In the genomic region with DNA sequence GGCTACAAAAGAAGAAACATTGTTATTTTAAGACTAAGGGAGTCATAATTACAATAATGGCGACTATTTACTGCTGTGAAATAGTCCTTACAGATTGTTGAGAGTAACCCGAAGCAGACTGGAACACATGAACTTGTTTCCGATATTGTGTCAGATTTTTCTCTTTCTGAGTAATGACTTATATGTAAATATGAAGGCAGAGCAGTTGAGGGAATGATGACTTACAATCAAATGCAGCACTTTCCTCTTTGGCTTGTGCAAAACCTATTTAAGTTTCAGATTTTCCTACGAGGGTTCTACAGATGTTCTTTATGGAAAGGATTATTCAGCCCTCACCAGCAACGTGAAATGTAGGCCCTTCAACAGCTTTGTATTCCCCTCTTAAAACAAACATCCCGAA, we compare ENCODE assay signal across 23 cellular contexts.
DNase-seq lines count a peak whose midpoint lies in the region; ATAC-seq lines count a peak whose summit lies in the region.
"Had no signal": no experiment of that assay in that cellular context is flagged by ENCODE, and none has a peak within 500 bp of the region (broad histone marks: within the 10 kb centered on the region; RNA-seq: fewer than 3 reads in every experiment).

No MANE protein-coding gene starts in this region.

- H3K36me3 Mint-ChIP-seq in activated T-cell treated with anti-CD3 and anti-CD28 coated beads, Interleukin-2, amount 50 U/mL, for 4 hours (ENCODE audit: insufficient read depth): no peaks in the 10 kb centered on the region
- peaks cover 3% of the 10 kb centered on the region for H3K36me3 Mint-ChIP-seq in CD4-positive, CD25-positive, alpha-beta regulatory T cell
- no peaks in the 10 kb centered on the region for H3K36me3 Mint-ChIP-seq in activated naive CD8-positive, alpha-beta T cell treated with anti-CD3 and anti-CD28 coated beads for 36 hours

- peaks cover 3% of the 10 kb centered on the region for H3K36me3 ChIP-seq in CD4-positive, CD25-positive, alpha-beta regulatory T cell (ENCODE audit: control insufficient read depth, insufficient read depth, low read length)
- H3K36me3 ChIP-seq: HAP-1 had no signal

- H3K27me3 ChIP-seq in CD4-positive, CD25-positive, alpha-beta regulatory T cell (ENCODE audit: control insufficient read depth, insufficient read depth, low read length): no peaks in the 10 kb centered on the region

- no peaks in the 10 kb centered on the region for H3K9me3 Mint-ChIP-seq in activated T-cell treated with anti-CD3 and anti-CD28 coated beads, Interleukin-2, amount 50 U/mL, for 4 hours
- H3K9me3 Mint-ChIP-seq in CD4-positive, CD25-positive, alpha-beta regulatory T cell: no peaks in the 10 kb centered on the region
- H3K9me3 Mint-ChIP-seq in activated naive CD8-positive, alpha-beta T cell treated with anti-CD3 and anti-CD28 coated beads for 36 hours: no peaks in the 10 kb centered on the region
- H3K9me3 Mint-ChIP-seq: CD8-positive, alpha-beta T cell; HFFc6 had no signal

- no peak overlapping the region for H3K4me3 Mint-ChIP-seq in activated T-cell treated with anti-CD3 and anti-CD28 coated beads, Interleukin-2, amount 50 U/mL, for 4 hours
- no peak overlapping the region for H3K4me3 Mint-ChIP-seq in CD4-positive, CD25-positive, alpha-beta regulatory T cell
- no peak overlapping the region for H3K4me3 Mint-ChIP-seq in activated naive CD8-positive, alpha-beta T cell treated with anti-CD3 and anti-CD28 coated beads for 36 hours
- H3K4me3 Mint-ChIP-seq: CD8-positive, alpha-beta T cell; HFFc6 had no signal

- no peak overlapping the region for H3K4me3 ChIP-seq in CD4-positive, CD25-positive, alpha-beta regulatory T cell (ENCODE audit: low read depth, low read length)
- H3K4me3 ChIP-seq: HAP-1, K562 had no signal

- no peak for DNase-seq in activated T-cell treated with anti-CD3 and anti-CD28 coated beads, Interleukin-2, amount 50 U/mL, for 4 hours
- no peak for DNase-seq in activated T-cell treated with anti-CD3 and anti-CD28 coated beads, Interleukin-2, amount 50 U/mL, for 1 hour
- DNase-seq in CD4-positive, CD25-positive, alpha-beta regulatory T cell: no peak
- peak; percentile 7 for DNase-seq in NCI-H2227 (lab: John Stamatoyannopoulos, UW; ENCODE audit: unreplicated experiment)
- DNase-seq in activated naive CD8-positive, alpha-beta T cell treated with anti-CD3 and anti-CD28 coated beads for 36 hours: no peak
- DNase-seq in T-helper 9 cell: no peak
- no peak for DNase-seq in SIG-M5 treated with dmso at 0.1 percent for 504 hours (lab: John Stamatoyannopoulos, UW; ENCODE audit: unreplicated experiment)
- DNase-seq: C1 segment of cervical spinal cord; Caco-2; CD8-positive, alpha-beta T cell; GOT3; HFFc6; NCI-H1092 treated with DMSO at 0.1 percent for 48 hours; NCI-H1436; NCI-H187; NCI-H2081 treated with DMSO at 0.1 percent for 48 hours; NCI-H2171; NCI-H524 treated with DMSO at 0.1 percent for 48 hours; NCI-H774; Right ventricle myocardium superior; RPMI8226 had no signal

- H3K27ac Mint-ChIP-seq in CD4-positive, CD25-positive, alpha-beta regulatory T cell: peak overlapping the region; percentile 6 to 74 (median 38)
- peak overlapping the region; percentile 23 for H3K27ac Mint-ChIP-seq in activated naive CD8-positive, alpha-beta T cell treated with anti-CD3 and anti-CD28 coated beads for 36 hours
- H3K27ac Mint-ChIP-seq: CD8-positive, alpha-beta T cell; HFFc6 had no signal

- peak; percentile 46 to 54 for ATAC-seq in activated T-cell treated with anti-CD3 and anti-CD28 coated beads, Interleukin-2, amount 50 U/mL, for 4 hours
- no peak for ATAC-seq in CD4-positive, CD25-positive, alpha-beta regulatory T cell (ENCODE audit: low read depth in 2 of 2)
- ATAC-seq: CD8-positive, alpha-beta T cell; K562 had no signal

- H3K4me1 Mint-ChIP-seq in activated T-cell treated with anti-CD3 and anti-CD28 coated beads, Interleukin-2, amount 50 U/mL, for 4 hours (ENCODE audit: low read depth): peaks cover 23% of the 10 kb centered on the region
- peaks cover 15 to 38% (median 19%) of the 10 kb centered on the region in 4 donors for H3K4me1 Mint-ChIP-seq in CD4-positive, CD25-positive, alpha-beta regulatory T cell
- peaks cover 13% of the 10 kb centered on the region for H3K4me1 Mint-ChIP-seq in activated naive CD8-positive, alpha-beta T cell treated with anti-CD3 and anti-CD28 coated beads for 36 hours

- no peak overlapping the region for H3K27ac ChIP-seq in CD4-positive, CD25-positive, alpha-beta regulatory T cell (ENCODE audit: insufficient read depth, low read length, poor library complexity, severe bottlenecking)

- H3K9me3 ChIP-seq in CD4-positive, CD25-positive, alpha-beta regulatory T cell (ENCODE audit: control insufficient read depth in 2 of 2, low read length in 2 of 2): no peaks in the 10 kb centered on the region
- H3K9me3 ChIP-seq: Caco-2, HAP-1 had no signal

- no peaks in the 10 kb centered on the region for H3K27me3 Mint-ChIP-seq in activated T-cell treated with anti-CD3 and anti-CD28 coated beads, Interleukin-2, amount 50 U/mL, for 4 hours (ENCODE audit: low read depth)
- no peaks in the 10 kb centered on the region for H3K27me3 Mint-ChIP-seq in CD4-positive, CD25-positive, alpha-beta regulatory T cell
- no peaks in the 10 kb centered on the region for H3K27me3 Mint-ChIP-seq in activated naive CD8-positive, alpha-beta T cell treated with anti-CD3 and anti-CD28 coated beads for 36 hours

- H3K4me1 ChIP-seq in CD4-positive, CD25-positive, alpha-beta regulatory T cell (ENCODE audit: control insufficient read depth, insufficient read depth, low read length, poor library complexity, severe bottlenecking): no peaks in the 10 kb centered on the region

Comparison
In these comparisons a context has a peak if more than half of its experiments do, and no peak if none do; other contexts are left out.
1. ATAC-seq: peak in activated T-cell treated with anti-CD3 and anti-CD28 coated beads, Interleukin-2, amount 50 U/mL, for 4 hours (2 of 2); none in CD4-positive, CD25-positive, alpha-beta regulatory T cell (0 of 2).